Comparison of ENCODE assay signal across 30 cellular contexts in genomic region chr16:8295436-8295835, GRCh38.
"Had no signal": no experiment of that assay in that cellular context is flagged by ENCODE, and none has a peak within 500 bp of the region (broad histone marks: within the 10 kb centered on the region; RNA-seq: fewer than 3 reads in every experiment).

No MANE protein-coding gene starts in this region.

- H3K27ac ChIP-seq: adrenal gland, body of pancreas, cardiac muscle cell, esophagus muscularis mucosa, foreskin keratinocyte, gastroesophageal sphincter, heart right ventricle, WERI-Rb-1 had no signal

- DNase-seq: activated B cell treated with CpG ODN at 0.5 μM for 24 hours; activated CD4-positive, alpha-beta T cell treated with anti-CD3 and anti-CD28 coated beads for 48 hours; activated CD4-positive, alpha-beta T cell treated with anti-CD3 and anti-CD28 coated beads, Interleukin-2, amount 50 U/mL, for 1 hour; activated CD4-positive, alpha-beta T cell treated with anti-CD3 and anti-CD28 coated beads, Interleukin-2, amount 50 U/mL, for 48 hours; activated CD8-positive, alpha-beta memory T cell treated with anti-CD3 and anti-CD28 coated beads for 24 hours; activated CD8-positive, alpha-beta T cell treated with anti-CD3 and anti-CD28 coated beads for 36 hours; activated effector memory CD4-positive, alpha-beta T cell treated with anti-CD3 and anti-CD28 coated beads, Interleukin-2, amount 50 U/mL, for 16 hours; activated naive CD4-positive, alpha-beta T cell treated with anti-CD3 and anti-CD28 coated beads for 36 hours; activated naive CD8-positive, alpha-beta T cell treated with anti-CD3 and anti-CD28 coated beads for 36 hours; activated naive CD8-positive, alpha-beta T cell treated with anti-CD3 and anti-CD28 coated beads, Interleukin-2, amount 50 U/mL, for 24 hours; activated T-cell treated with anti-CD3 and anti-CD28 coated beads, Interleukin-2, amount 50 U/mL, for 4 hours; adrenal gland; amygdala; aorta; body of pancreas; central memory CD4-positive, alpha-beta T cell; cortex of kidney; dermis blood vessel endothelial cell; effector CD4-positive, alpha-beta T cell; effector memory CD8-positive, alpha-beta T cell; erythroblast; foreskin keratinocyte; heart right ventricle; T-cell; T-helper 17 cell; T1000; WERI-Rb-1 had no signal

- H3K9me3 ChIP-seq: adrenal gland, body of pancreas, gastroesophageal sphincter had no signal

- H3K4me3 ChIP-seq: adrenal gland, body of pancreas, cardiac muscle cell, esophagus muscularis mucosa, gastroesophageal sphincter, heart right ventricle had no signal

- H3K27me3 ChIP-seq: adrenal gland, body of pancreas, cardiac muscle cell, esophagus muscularis mucosa, foreskin keratinocyte, gastroesophageal sphincter had no signal

- H3K4me1 ChIP-seq: adrenal gland, body of pancreas, esophagus muscularis mucosa, foreskin keratinocyte, gastroesophageal sphincter, heart right ventricle had no signal

- H3K36me3 ChIP-seq: adrenal gland, cardiac muscle cell, esophagus muscularis mucosa, gastroesophageal sphincter, heart right ventricle, WERI-Rb-1 had no signal
